7 cellular contexts compared by ENCODE assay signal in genomic region chr19:39895096-39895495, GRCh38. TPM values are rescaled to one million over a fixed set of nuclear protein-coding genes. Genes with fewer than 3 reads are reported as not detected.
A peak's percentile ranks its signal among the peaks of the same experiment; 100 is the strongest.
DNase-seq lines count a peak whose midpoint lies in the region; ATAC-seq, FAIRE-seq and TF ChIP-seq lines count a peak whose summit lies in the region.
"Not testable (repeated sequence)": the region's sequence is repeated elsewhere in the genome, so short reads cannot be mapped to it uniquely, and the experiment has no call there.

No MANE protein-coding gene starts in this region.

- not testable (repeated sequence) for H3K9me3 ChIP-seq in kidney (ENCODE audit: control insufficient read depth in 1 of 2, low read length in 2 of 2); thyroid gland

- H3K9me3 Mint-ChIP-seq in CD14-positive monocyte; T-helper 2 cell treated with Interferon-gamma antibody and Interleukin-4, amounts not matched to agents 5 μg/mL and 100 μg/mL, for 36 hours; activated naive CD8-positive, alpha-beta T cell treated with anti-CD3 and anti-CD28 coated beads, Interleukin-2, amount 10 ng/mL, durations not matched to agents 7 days and 5 days; neural crest cell: not testable (repeated sequence)

- peaks cover 26 to 33% (median 33%) of the 10 kb centered on the region in 3 donors for H3K27me3 Mint-ChIP-seq in CD14-positive monocyte (ENCODE audit: low read depth in 3 of 3)
- not testable (repeated sequence) for H3K27me3 Mint-ChIP-seq in T-helper 2 cell treated with Interferon-gamma antibody and Interleukin-4, amounts not matched to agents 5 μg/mL and 100 μg/mL, for 36 hours (ENCODE audit: low read depth); activated naive CD8-positive, alpha-beta T cell treated with anti-CD3 and anti-CD28 coated beads, Interleukin-2, amount 10 ng/mL, durations not matched to agents 7 days and 5 days; neural crest cell (ENCODE audit: low read depth)

- not testable (repeated sequence) for H3K27me3 ChIP-seq in thyroid gland

- peak; percentile 1 for DNase-seq in CD14-positive monocyte (ENCODE audit: low spot score)
- DNase-seq in T-helper 2 cell treated with Interferon-gamma antibody and Interleukin-4, amounts not matched to agents 5 μg/mL and 100 μg/mL, for 36 hours (ENCODE audit: low spot score); neural crest cell (ENCODE audit: low read depth, low spot score); thyroid gland: not testable (repeated sequence)
- DNase-seq in activated CD8-positive, alpha-beta memory T cell treated with anti-CD3 and anti-CD28 coated beads, Interleukin-2, amount 50 U/mL, for 48 hours: peak; percentile 29
- peak; percentile 15 for DNase-seq in activated naive CD8-positive, alpha-beta T cell treated with anti-CD3 and anti-CD28 coated beads, Interleukin-2, amount 10 ng/mL, durations not matched to agents 7 days and 5 days
- DNase-seq in kidney: peak; percentile 39

- not testable (repeated sequence) for TF ChIP-seq CTCF in CD14-positive monocyte (IDR thresholded peaks at IDR 0.05); kidney (IDR thresholded peaks at IDR 0.05; ENCODE audit: borderline replicate concordance, extremely low read depth, insufficient read depth); neural crest cell (conservative IDR thresholded peaks at IDR 0.05); thyroid gland (IDR thresholded peaks at IDR 0.05)

- not testable (repeated sequence) for ATAC-seq in activated naive CD8-positive, alpha-beta T cell treated with anti-CD3 and anti-CD28 coated beads, Interleukin-2, amount 10 ng/mL, durations not matched to agents 7 days and 5 days (ENCODE audit: low read depth)

- not testable (repeated sequence) for H3K36me3 ChIP-seq in kidney (ENCODE audit: control insufficient read depth in 1 of 2, insufficient read depth in 2 of 2, low read length in 2 of 2)
- H3K36me3 ChIP-seq in thyroid gland: peaks cover 14 to 26% of the 10 kb centered on the region in 2 donors

- not testable (repeated sequence) for H3K27ac Mint-ChIP-seq in CD14-positive monocyte
- H3K27ac Mint-ChIP-seq in T-helper 2 cell treated with Interferon-gamma antibody and Interleukin-4, amounts not matched to agents 5 μg/mL and 100 μg/mL, for 36 hours: peak overlapping the region; percentile 37
- peak overlapping the region; percentile 68 for H3K27ac Mint-ChIP-seq in activated naive CD8-positive, alpha-beta T cell treated with anti-CD3 and anti-CD28 coated beads, Interleukin-2, amount 10 ng/mL, durations not matched to agents 7 days and 5 days
- H3K27ac Mint-ChIP-seq in neural crest cell (ENCODE audit: unreplicated experiment): peak overlapping the region; percentile 73

- H3K27ac ChIP-seq in kidney (ENCODE audit: low read depth in 2 of 2, low read length in 2 of 2): not testable (repeated sequence)
- H3K27ac ChIP-seq in thyroid gland: peak overlapping the region; percentile 17 to 68 (median 67)

- H3K4me3 ChIP-seq in kidney (ENCODE audit: low read length in 2 of 2); thyroid gland (replicated peaks in 1 of 3): not testable (repeated sequence)

- H3K4me1 ChIP-seq in kidney (ENCODE audit: control insufficient read depth in 1 of 2, insufficient read depth in 1 of 2, low read depth in 1 of 2, low read length in 2 of 2): not testable (repeated sequence)
- peaks cover 22 to 23% of the 10 kb centered on the region in 2 donors for H3K4me1 ChIP-seq in thyroid gland

- POLR2A ChIA-PET in activated naive CD8-positive, alpha-beta T cell treated with anti-CD3 and anti-CD28 coated beads, Interleukin-2, amount 10 ng/mL, durations not matched to agents 7 days and 5 days (lab: Charles Lee): not testable (repeated sequence)

- not testable (repeated sequence) for H3K4me3 Mint-ChIP-seq in CD14-positive monocyte; T-helper 2 cell treated with Interferon-gamma antibody and Interleukin-4, amounts not matched to agents 5 μg/mL and 100 μg/mL, for 36 hours; activated naive CD8-positive, alpha-beta T cell treated with anti-CD3 and anti-CD28 coated beads, Interleukin-2, amount 10 ng/mL, durations not matched to agents 7 days and 5 days; neural crest cell

- not testable (repeated sequence) for H3K36me3 Mint-ChIP-seq in CD14-positive monocyte; T-helper 2 cell treated with Interferon-gamma antibody and Interleukin-4, amounts not matched to agents 5 μg/mL and 100 μg/mL, for 36 hours (ENCODE audit: low read depth); activated naive CD8-positive, alpha-beta T cell treated with anti-CD3 and anti-CD28 coated beads, Interleukin-2, amount 10 ng/mL, durations not matched to agents 7 days and 5 days; neural crest cell (ENCODE audit: low read depth)

- not testable (repeated sequence) for TF ChIP-seq POLR2A in thyroid gland (IDR thresholded peaks at IDR 0.05)

- intact Hi-C loops in CD14-positive monocyte (cut with micrococcal nuclease); kidney (cut with DNase I); thyroid gland (cut with DNase I): not testable (repeated sequence)

- FAIRE-seq in kidney (lab: Jason Lieb, UNC): not testable (repeated sequence)

- H3K4me1 Mint-ChIP-seq in CD14-positive monocyte; T-helper 2 cell treated with Interferon-gamma antibody and Interleukin-4, amounts not matched to agents 5 μg/mL and 100 μg/mL, for 36 hours (ENCODE audit: low read depth); activated naive CD8-positive, alpha-beta T cell treated with anti-CD3 and anti-CD28 coated beads, Interleukin-2, amount 10 ng/mL, durations not matched to agents 7 days and 5 days; neural crest cell: not testable (repeated sequence)

- H3K9ac ChIP-seq in kidney (ENCODE audit: low read length in 2 of 2): not testable (repeated sequence)

- WGBS in thyroid gland, 2 donors: 86 to 93% methylated on average over 10 to 11 of the region's 11 CpGs

RNA-seq across cellular contexts. Expression of gene FCGBP, which starts 39.3 kb away (rescaled TPM):
- polyA plus RNA-seq in CD14-positive monocyte (under 1 TPM in 1 of 2 donors, not detected in 1; 0.07 TPM), kidney (ENCODE audit: insufficient read depth, low read depth, low replicate concordance) (7.6 TPM)
- total RNA-seq in activated naive CD8-positive, alpha-beta T cell treated with anti-CD3 and anti-CD28 coated beads, Interleukin-2, amount 10 ng/mL, durations not matched to agents 7 days and 5 days: 10 to 100 TPM; 13.1 to 14.0 TPM
- total RNA-seq in kidney (51.7 TPM), neural crest cell (1.0 and 1.6 TPM in 2 replicates), thyroid gland (100 to 1,000 TPM; 213 to 975 (median 755) TPM)

RNA-seq across cellular contexts. Expression of gene FBL, which starts 48.9 kb away (rescaled TPM):
- polyA plus RNA-seq in CD14-positive monocyte (10 to 100 TPM; 57.1 to 60.3 TPM), kidney (ENCODE audit: insufficient read depth, low read depth, low replicate concordance) (155 TPM)
- 100 to 1,000 TPM; 344 to 357 TPM for total RNA-seq in activated naive CD8-positive, alpha-beta T cell treated with anti-CD3 and anti-CD28 coated beads, Interleukin-2, amount 10 ng/mL, durations not matched to agents 7 days and 5 days
- total RNA-seq in kidney (165 TPM), neural crest cell (473 and 489 TPM in 2 replicates), thyroid gland (100 to 1,000 TPM in 1 of 4 donors, 10 to 100 TPM in 3; 80.9 to 118 (median 91.1) TPM)
